Comparison of ENCODE assay signal across 8 cellular contexts in genomic region chr5:119275873-119276214, GRCh38.
DNase-seq lines count a peak whose midpoint lies in the region; ATAC-seq and TF ChIP-seq lines count a peak whose summit lies in the region.

No MANE protein-coding gene starts in this region.

- no peak overlapping the region for H3K27ac ChIP-seq in substantia nigra (ENCODE audit: low read depth, low read length, poor library complexity, severe bottlenecking)

- in situ Hi-C loops in GM13977 (cut with MboI; ENCODE audit: low pct_unique_long_range_greater_than_20kb, low sequenced_read_pairs, unreplicated experiment): no loop called here

- DNase-seq in NOMO-1 treated with dmso at 0.1 percent for 144 hours (lab: John Stamatoyannopoulos, UW; ENCODE audit: unreplicated experiment) (peak; percentile 58), germinal center (ENCODE audit: low spot score) (peak; percentile 74), substantia nigra (lab: John Stamatoyannopoulos, UW) (no peak), GM13977 (ENCODE audit: low spot score) (no peak), HPDE6-E6E7 (ENCODE audit: extremely low spot score) (no peak), DMS114 treated with DMSO at 0.1 percent for 48 hours (lab: John Stamatoyannopoulos, UW; ENCODE audit: unreplicated experiment) (no peak)

- TF ChIP-seq CTCF in GM13977 (IDR thresholded peaks at IDR 0.05; ENCODE audit: extremely low read depth, insufficient read depth, missing control alignments): no peak

- ATAC-seq in GM18868 (IDR thresholded peaks at IDR 0.05; ENCODE audit: unreplicated experiment) (peak; percentile 74), HG02642 (IDR thresholded peaks at IDR 0.05; ENCODE audit: poor library complexity, unreplicated experiment) (peak; percentile 78)

Comparison
In these comparisons a context has a peak if more than half of its experiments do, and no peak if none do; other contexts are left out.
1. DNase-seq: peak in NOMO-1 treated with dmso at 0.1 percent for 144 hours (single experiment) and germinal center (single experiment); none in substantia nigra (0 of 49), GM13977 (single experiment), HPDE6-E6E7 (single experiment) and DMS114 treated with DMSO at 0.1 percent for 48 hours (single experiment).